8 cellular contexts compared by ENCODE assay signal in the genomic region with DNA sequence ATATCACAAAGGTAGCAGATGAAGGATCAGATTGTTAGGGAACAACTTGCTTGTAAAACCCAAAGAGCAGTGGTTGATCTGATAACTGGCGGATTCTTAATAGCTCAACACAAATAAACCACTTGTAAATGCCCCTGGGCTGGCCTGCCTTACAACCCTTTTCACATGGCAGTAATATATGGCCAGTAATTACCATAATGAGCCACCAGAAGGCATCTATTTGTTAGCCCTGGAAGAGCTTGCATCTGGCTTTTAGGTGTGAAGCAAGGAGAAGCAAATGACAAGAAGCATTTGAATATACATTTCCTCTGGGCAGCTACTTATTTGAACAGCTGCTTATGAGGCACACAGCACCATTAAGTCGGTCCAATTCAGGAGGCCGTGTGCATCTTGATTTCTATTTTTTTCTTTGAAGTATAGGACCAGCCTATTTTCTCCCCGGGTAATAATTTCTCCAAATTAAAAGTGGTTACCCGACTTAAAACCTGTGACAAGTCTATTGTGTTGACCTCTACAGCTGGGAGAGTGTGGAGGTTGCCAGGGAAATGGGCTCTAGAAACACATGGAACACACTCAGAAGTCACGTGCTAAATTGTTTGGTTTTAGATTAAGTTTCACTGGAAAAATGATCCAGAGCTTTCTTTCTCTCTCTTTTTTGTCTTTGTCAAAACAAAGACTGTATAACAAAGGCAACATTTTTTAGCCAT.
A peak's percentile ranks its signal among the peaks of the same experiment; 100 is the strongest.
DNase-seq lines count a peak whose midpoint lies in the region; ATAC-seq, FAIRE-seq and TF ChIP-seq lines count a peak whose summit lies in the region.

No MANE protein-coding gene starts in this region.

- DNase-seq in GM13977 (ENCODE audit: low spot score) (no peak), NCI-H1930 (lab: John Stamatoyannopoulos, UW) (peak; percentile 99 to 100), SW480 (ENCODE audit: low spot score) (peak; percentile 64), GM12891 (ENCODE audit: insufficient read length, low spot score) (no peak), NCI-H226 (no peak)

- H3K9ac ChIP-seq in neural cell (ENCODE audit: low read length) = no peak overlapping the region

- no peaks in the 10 kb centered on the region for H3K36me3 ChIP-seq in neural cell (ENCODE audit: insufficient read depth, low read length)

- TF ChIP-seq CTCF in GM13977 (IDR thresholded peaks at IDR 0.05; ENCODE audit: extremely low read depth, insufficient read depth, missing control alignments) (peak; percentile 23), neural cell (IDR thresholded peaks at IDR 0.05; ENCODE audit: poor library complexity, severe bottlenecking) (peak; percentile 28)

- H3K27me3 ChIP-seq in neural cell (ENCODE audit: insufficient read depth, low read depth, low read length) = no peaks in the 10 kb centered on the region

- TF ChIP-seq EP300 in neural cell (conservative IDR thresholded peaks at IDR 0.05; ENCODE audit: poor library complexity, severe bottlenecking) = peak; percentile 15

- no peaks in the 10 kb centered on the region for H4K20me1 ChIP-seq in neural cell (ENCODE audit: insufficient read depth)

- no peak for TF ChIP-seq POLR2A in GM12891 (IDR thresholded peaks at IDR 0.05; ENCODE audit: low read depth, low read length)

- peak overlapping the region; percentile 43 for H3K27ac ChIP-seq in neural cell (ENCODE audit: low read length)

- peak overlapping the region; percentile 5 for H3K4me3 ChIP-seq in neural cell (ENCODE audit: low read length)

- TF ChIP-seq RAD21 in neural cell (conservative IDR thresholded peaks at IDR 0.05) = no peak

- H2AFZ ChIP-seq in neural cell (ENCODE audit: low read depth, low read length) = no peak overlapping the region

- in situ Hi-C loops in GM13977 (cut with MboI; ENCODE audit: low pct_unique_long_range_greater_than_20kb, low sequenced_read_pairs, unreplicated experiment) = no loop called here

- no peak for ATAC-seq in HG02981 (IDR thresholded peaks at IDR 0.05; ENCODE audit: unreplicated experiment)
- ATAC-seq in HG03025 (IDR thresholded peaks at IDR 0.05; ENCODE audit: low FRiP score, unreplicated experiment) = no peak

- no peaks in the 10 kb centered on the region for H3K79me2 ChIP-seq in neural cell (replicated peaks; ENCODE audit: insufficient read depth, low read length)

- H3F3A ChIP-seq in neural cell (ENCODE audit: insufficient read depth, low read length, poor library complexity, severe bottlenecking) = no peaks in the 10 kb centered on the region

- no peaks in the 10 kb centered on the region for H3K9me3 ChIP-seq in neural cell (ENCODE audit: low read length)

- H3K9me2 ChIP-seq in neural cell (ENCODE audit: insufficient read depth, low read length) = no peaks in the 10 kb centered on the region

- H3K4me2 ChIP-seq in neural cell (ENCODE audit: low read length) = peak overlapping the region; percentile 21

- no peak for FAIRE-seq in GM12891 (lab: Jason Lieb, UNC)

TF ChIP-seq in neural cell, 6 proteins besides CTCF, POLR2A, EP300 and RAD21:
- TF ChIP-seq SMC3 (conservative IDR thresholded peaks at IDR 0.05; ENCODE audit: poor library complexity) (peak; percentile 38), EZH2 (IDR thresholded peaks at IDR 0.05; ENCODE audit: borderline replicate concordance, insufficient read depth, low read length, poor library complexity, severe bottlenecking) (no peak), TAF1 (IDR thresholded peaks at IDR 0.05; ENCODE audit: low read depth) (no peak), MXI1 (conservative IDR thresholded peaks at IDR 0.05; ENCODE audit: poor library complexity, severe bottlenecking) (peak; percentile 12)

TF ChIP-seq in GM12891, 5 proteins besides CTCF, POLR2A, EP300 and RAD21:
- no peak for TF ChIP-seq POU2F2 (IDR thresholded peaks at IDR 0.05; ENCODE audit: low read depth, low read length)
- no peak for TF ChIP-seq POLR2AphosphoS5 (IDR thresholded peaks at IDR 0.05; ENCODE audit: low read depth, low read length)
- TF ChIP-seq PAX5 (IDR thresholded peaks at IDR 0.05; ENCODE audit: insufficient read depth, low read length, severe bottlenecking) = no peak
- no peak for TF ChIP-seq SPI1 (IDR thresholded peaks at IDR 0.05; ENCODE audit: low read depth, low read length)
TF ChIP-seq in GM12891: peak in this region for 0.

Comparison
In these comparisons a context has a peak if more than half of its experiments do, and no peak if none do; other contexts are left out.
1. DNase-seq: peak in NCI-H1930 (2 of 2) and SW480 (single experiment); none in GM13977 (single experiment), GM12891 (single experiment) and NCI-H226 (single experiment).